17 cellular contexts compared by ENCODE assay signal in the genomic region with DNA sequence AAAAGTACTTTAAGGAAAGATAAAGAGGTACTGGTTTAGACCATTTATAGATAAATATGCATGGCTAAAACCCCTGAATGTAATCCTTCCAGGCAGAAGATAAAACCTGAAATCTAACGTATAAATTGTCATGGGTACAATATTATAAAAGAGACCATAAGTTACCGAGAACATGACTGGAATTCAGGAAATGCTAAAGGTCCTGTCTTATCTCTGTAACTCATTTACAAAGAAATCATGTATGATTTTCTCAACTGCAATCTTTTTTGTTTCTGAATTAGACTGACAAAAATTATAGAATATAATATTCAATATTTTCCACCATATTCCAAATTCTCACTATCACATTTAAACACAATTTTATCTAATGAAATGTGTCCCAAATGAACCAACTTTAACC. TPM values are rescaled to one million over a fixed set of nuclear protein-coding genes. Genes with fewer than 3 reads are reported as not detected.
DNase-seq lines count a peak whose midpoint lies in the region; ATAC-seq and TF ChIP-seq lines count a peak whose summit lies in the region.
"Had no signal": no experiment of that assay in that cellular context is flagged by ENCODE, and none has a peak within 500 bp of the region (broad histone marks: within the 10 kb centered on the region; RNA-seq: fewer than 3 reads in every experiment).

No MANE protein-coding gene starts in this region.

- peak overlapping the region; percentile 37 to 41 for H3K4me3 ChIP-seq in mucosa of rectum (ENCODE audit: low read length in 2 of 2)
- H3K4me3 ChIP-seq: HAP-1, PC-9 had no signal

- DNase-seq in ACHN (peak; percentile 40), T-helper 17 cell (no peak), kidney glomerular epithelial cell (lab: John Stamatoyannopoulos, UW) (peak; percentile 30), NOMO-1 treated with dmso at 0.1 percent for 144 hours (lab: John Stamatoyannopoulos, UW; ENCODE audit: unreplicated experiment) (no peak), DMS79 (lab: John Stamatoyannopoulos, UW) (no peak)
- DNase-seq in CD4-positive, alpha-beta T cell, result no peak
- no peak for DNase-seq in activated CD4-positive, alpha-beta T cell treated with anti-CD3 and anti-CD28 coated beads, Interleukin-2, amount 50 U/mL, for 48 hours
- DNase-seq: AML-193, KG1, NCI-H1436, NCI-H2081, NCI-H510A treated with DMSO at 0.1 percent for 48 hours, NCI-H82, PC-9 had no signal

- H3K27ac ChIP-seq in mucosa of rectum (ENCODE audit: low read depth in 2 of 2, low read length in 2 of 2), result peak overlapping the region; percentile 64 to 75
- H3K27ac ChIP-seq in CD4-positive, alpha-beta T cell (ENCODE audit: low read depth, low read length), result no peak overlapping the region
- H3K27ac ChIP-seq: PC-9 had no signal

- peaks cover 24% of the 10 kb centered on the region for H3K4me1 Mint-ChIP-seq in T-helper 17 cell
- peaks cover 57% of the 10 kb centered on the region for H3K4me1 Mint-ChIP-seq in CD4-positive, alpha-beta T cell (ENCODE audit: low read depth)

- CTCF ChIA-PET in CD4-positive, alpha-beta T cell (lab: Charles Lee), result interaction anchor here (5.2 kb wide), 1 partner anchor 10 kb away, joined by 35 read pairs; no protein-coding TSS in a partner anchor

- H3K9me3 Mint-ChIP-seq in CD4-positive, alpha-beta T cell, result no peaks in the 10 kb centered on the region

- H3K27me3 ChIP-seq in mucosa of rectum (ENCODE audit: control insufficient read depth in 2 of 2, insufficient read depth in 2 of 2, low read length in 2 of 2), result no peaks in the 10 kb centered on the region
- H3K27me3 ChIP-seq in CD4-positive, alpha-beta T cell (ENCODE audit: control insufficient read depth, insufficient read depth, low read length), result no peaks in the 10 kb centered on the region

- H3K27me3 Mint-ChIP-seq in T-helper 17 cell, result no peaks in the 10 kb centered on the region
- no peaks in the 10 kb centered on the region for H3K27me3 Mint-ChIP-seq in CD4-positive, alpha-beta T cell

- H3K36me3 Mint-ChIP-seq in T-helper 17 cell (ENCODE audit: low read depth), result no peaks in the 10 kb centered on the region
- no peaks in the 10 kb centered on the region for H3K36me3 Mint-ChIP-seq in CD4-positive, alpha-beta T cell (ENCODE audit: low read depth)

- H3K4me3 Mint-ChIP-seq in T-helper 17 cell, result no peak overlapping the region
- H3K4me3 Mint-ChIP-seq in CD4-positive, alpha-beta T cell, result no peak overlapping the region
- H3K4me3 Mint-ChIP-seq: CD14-positive monocyte had no signal

- POLR2A ChIA-PET in CD4-positive, alpha-beta T cell (lab: Charles Lee), result interaction anchor here (0.7 to 1.5 kb wide), 3 partner anchors 9 to 10 kb away, joined by 3 to 5 read pairs (median 3); a partner anchor contains a TSS

- H3K27ac Mint-ChIP-seq in T-helper 17 cell, result peak overlapping the region; percentile 9
- H3K27ac Mint-ChIP-seq in CD4-positive, alpha-beta T cell, result no peak overlapping the region
- H3K27ac Mint-ChIP-seq: CD14-positive monocyte had no signal

- peaks cover 23 to 47% of the 10 kb centered on the region in 2 donors for H3K4me1 ChIP-seq in mucosa of rectum (ENCODE audit: control insufficient read depth in 2 of 2, insufficient read depth in 2 of 2, low read length in 2 of 2)
- H3K4me1 ChIP-seq: HAP-1 had no signal

- in situ Hi-C loops in ACHN (cut with HindIII; ENCODE audit: low pct_ligation_motif_present, low pct_unique_long_range_greater_than_20kb, low sequenced_read_pairs), result no loop called here

- no peaks in the 10 kb centered on the region for H3K36me3 ChIP-seq in mucosa of rectum (ENCODE audit: control insufficient read depth in 2 of 2, insufficient read depth in 2 of 2, low read length in 2 of 2)
- H3K36me3 ChIP-seq: HAP-1 had no signal

- intact Hi-C loops in CD4-positive, alpha-beta T cell (cut with DNase I, micrococcal nuclease), result no loop called here

- no peaks in the 10 kb centered on the region for H3K9me3 ChIP-seq in T-helper 17 cell (ENCODE audit: control insufficient read depth, low read length, poor library complexity, severe bottlenecking)
- no peaks in the 10 kb centered on the region for H3K9me3 ChIP-seq in mucosa of rectum (ENCODE audit: control insufficient read depth in 2 of 2, low read length in 2 of 2)
- H3K9me3 ChIP-seq in CD4-positive, alpha-beta T cell (ENCODE audit: control insufficient read depth, low read length), result no peaks in the 10 kb centered on the region
- H3K9me3 ChIP-seq: HAP-1 had no signal

- no peak for TF ChIP-seq CTCF in CD4-positive, alpha-beta T cell (IDR thresholded peaks at IDR 0.05)

- ATAC-seq in T-helper 17 cell, result no peak
- no peak for ATAC-seq in CD4-positive, alpha-beta T cell (ENCODE audit: poor library complexity)

- peak overlapping the region in 1 of 2 donors; percentile 36 for H3K9ac ChIP-seq in mucosa of rectum (ENCODE audit: low read depth in 1 of 2, low read length in 2 of 2)

RNA-seq across cellular contexts. Expression of a gene that starts 9.3 kb away (rescaled TPM):
- total RNA-seq in T-helper 17 cell, result 100 to 1,000 TPM; 142 to 187 TPM
- total RNA-seq in CD4-positive, alpha-beta T cell, result 100 to 1,000 TPM; 122 to 125 TPM

Comparison
In these comparisons a context has a peak if more than half of its experiments do, and no peak if none do; other contexts are left out.
1. DNase-seq: peak in ACHN (single experiment) and kidney glomerular epithelial cell (single experiment); none in T-helper 17 cell (0 of 3), CD4-positive, alpha-beta T cell (0 of 10), activated CD4-positive, alpha-beta T cell treated with anti-CD3 and anti-CD28 coated beads, Interleukin-2, amount 50 U/mL, for 48 hours (0 of 2), NOMO-1 treated with dmso at 0.1 percent for 144 hours (single experiment) and DMS79 (single experiment).